In genomic region chr15:42037650-42038049, GRCh38 we compare ENCODE assay signal across 15 cellular contexts. TPM values are rescaled to one million over a fixed set of nuclear protein-coding genes. Genes with fewer than 3 reads are reported as not detected.
DNase-seq lines count a peak whose midpoint lies in the region; ATAC-seq and TF ChIP-seq lines count a peak whose summit lies in the region.
"Had no signal": no experiment of that assay in that cellular context is flagged by ENCODE, and none has a peak within 500 bp of the region (broad histone marks: within the 10 kb centered on the region; RNA-seq: fewer than 3 reads in every experiment).

No MANE protein-coding gene starts in this region.

- no peaks in the 10 kb centered on the region for H3K36me3 ChIP-seq in GM23248 (ENCODE audit: low read depth)
- no peaks in the 10 kb centered on the region for H3K36me3 ChIP-seq in lower lobe of right lung
- H3K36me3 ChIP-seq: brain microvascular endothelial cell, thoracic aorta had no signal

- H3K27ac ChIP-seq in GM23248 = no peak overlapping the region
- H3K27ac ChIP-seq in lower lobe of right lung = peak overlapping the region; percentile 19
- H3K27ac ChIP-seq: brain microvascular endothelial cell, thoracic aorta had no signal

- H3F3A ChIP-seq in GM23248 (ENCODE audit: insufficient read depth) = no peaks in the 10 kb centered on the region

- no peaks in the 10 kb centered on the region for H4K20me1 ChIP-seq in GM23248 (ENCODE audit: insufficient read depth)

- H3K27me3 Mint-ChIP-seq in activated T-cell treated with anti-CD3 and anti-CD28 coated beads, Interleukin-2, amount 50 U/mL, for 24 hours = no peaks in the 10 kb centered on the region

- in situ Hi-C loops in GM23248 (cut with MboI) = no loop called here

- no peaks in the 10 kb centered on the region for H3K36me3 Mint-ChIP-seq in activated T-cell treated with anti-CD3 and anti-CD28 coated beads, Interleukin-2, amount 50 U/mL, for 24 hours (ENCODE audit: low read depth)
- H3K36me3 Mint-ChIP-seq: CD8-positive, alpha-beta T cell had no signal

- no peak for TF ChIP-seq CTCF in lower lobe of right lung (IDR thresholded peaks at IDR 0.05)

- H3K4me1 ChIP-seq in GM23248 (ENCODE audit: insufficient read depth) = no peaks in the 10 kb centered on the region
- H3K4me1 ChIP-seq in lower lobe of right lung = peaks cover 4% of the 10 kb centered on the region

- H3K79me2 ChIP-seq in GM23248 (ENCODE audit: insufficient read depth) = no peaks in the 10 kb centered on the region

- H3K9me2 ChIP-seq in GM23248 (ENCODE audit: insufficient read depth) = no peaks in the 10 kb centered on the region

- ATAC-seq in lower lobe of right lung (peak in 1 of 2 donors; percentile 38), GM21515 (IDR thresholded peaks at IDR 0.05; ENCODE audit: unreplicated experiment) (no peak)
- ATAC-seq: activated CD4-positive, alpha-beta T cell treated with anti-CD3 and anti-CD28 coated beads for 36 hours; CD8-positive, alpha-beta T cell had no signal

- intact Hi-C loops in lower lobe of right lung (cut with DNase I) = no loop called here

- no peak overlapping the region for H3K27ac Mint-ChIP-seq in activated T-cell treated with anti-CD3 and anti-CD28 coated beads, Interleukin-2, amount 50 U/mL, for 24 hours
- H3K27ac Mint-ChIP-seq: activated CD4-positive, alpha-beta T cell treated with anti-CD3 and anti-CD28 coated beads for 36 hours; CD8-positive, alpha-beta T cell had no signal

- H3K9me3 Mint-ChIP-seq in activated T-cell treated with anti-CD3 and anti-CD28 coated beads, Interleukin-2, amount 50 U/mL, for 24 hours = no peaks in the 10 kb centered on the region
- H3K9me3 Mint-ChIP-seq: CD8-positive, alpha-beta T cell had no signal

- no peak overlapping the region for H2AFZ ChIP-seq in GM23248

- H3K4me3 ChIP-seq in GM23248 = no peak overlapping the region
- H3K4me3 ChIP-seq in lower lobe of right lung = no peak overlapping the region
- H3K4me3 ChIP-seq: thoracic aorta had no signal

- DNase-seq in GM23248 (peak; percentile 14), NCI-H2081 (lab: John Stamatoyannopoulos, UW) (peak; percentile 74 to 81), SW480 (ENCODE audit: low spot score) (peak; percentile 65), lower lobe of right lung (peak; percentile 75), amniotic stem cell (lab: John Stamatoyannopoulos, UW) (no peak)
- no peak for DNase-seq in activated T-cell treated with anti-CD3 and anti-CD28 coated beads, Interleukin-2, amount 50 U/mL, for 24 hours
- no peak for DNase-seq in central memory CD4-positive, alpha-beta T cell
- DNase-seq: activated CD4-positive, alpha-beta T cell treated with anti-CD3 and anti-CD28 coated beads for 36 hours; brain microvascular endothelial cell; CD8-positive, alpha-beta T cell; KG1; NCI-H82 had no signal

- WGBS in GM23248 (ENCODE audit: low coverage in 1 of 2, low lambda C conversion rate in 2 of 2, missing lambda C conversion rate in 2 of 2), 2 experiments = 51 to 52% methylated on average over 9 of the region's 9 CpGs

- H3K9ac ChIP-seq in GM23248 = no peak overlapping the region

- H3K9me3 ChIP-seq in GM23248 (ENCODE audit: low read depth) (no peaks in the 10 kb centered on the region), lower lobe of right lung (no peaks in the 10 kb centered on the region)
- H3K9me3 ChIP-seq: thoracic aorta had no signal

- H3K27me3 ChIP-seq in GM23248 (replicated peaks; ENCODE audit: insufficient read depth) (no peaks in the 10 kb centered on the region), lower lobe of right lung (ENCODE audit: low read depth) (no peaks in the 10 kb centered on the region)
- H3K27me3 ChIP-seq: brain microvascular endothelial cell had no signal

- H3K4me1 Mint-ChIP-seq in activated T-cell treated with anti-CD3 and anti-CD28 coated beads, Interleukin-2, amount 50 U/mL, for 24 hours (ENCODE audit: low read depth) = peaks cover 10% of the 10 kb centered on the region

- no peak overlapping the region for H3K4me2 ChIP-seq in GM23248 (ENCODE audit: unreplicated experiment)

- H3K4me3 Mint-ChIP-seq in activated T-cell treated with anti-CD3 and anti-CD28 coated beads, Interleukin-2, amount 50 U/mL, for 24 hours = no peak overlapping the region
- H3K4me3 Mint-ChIP-seq: activated CD4-positive, alpha-beta T cell treated with anti-CD3 and anti-CD28 coated beads for 36 hours; CD8-positive, alpha-beta T cell had no signal

RNA-seq across cellular contexts. Expression of gene PLA2G4E, which starts 16.8 kb away (rescaled TPM):
- total RNA-seq in GM23248 (2014; rRNA removed; shearing (Covaris generic)) = not detected in 2 replicates
- polyA plus RNA-seq in GM23248 (2016; fragmentation: Nextera tagmentation; extraction: Ambion mirVana) = not detected in 2 replicates
- total RNA-seq in lower lobe of right lung = 1.1 TPM
- total RNA-seq: activated CD4-positive, alpha-beta T cell treated with anti-CD3 and anti-CD28 coated beads for 36 hours; CD8-positive, alpha-beta T cell; lung microvascular endothelial cell; thoracic aorta had no signal

RNA-seq across cellular contexts. Expression of gene PLA2G4D, which starts 56.7 kb away (rescaled TPM):
- not detected in 2 replicates for total RNA-seq in GM23248 (2014; rRNA removed; shearing (Covaris generic))
- not detected in 2 replicates for polyA plus RNA-seq in GM23248 (2016; fragmentation: Nextera tagmentation; extraction: Ambion mirVana)
- total RNA-seq in lower lobe of right lung = not detected
- total RNA-seq: activated CD4-positive, alpha-beta T cell treated with anti-CD3 and anti-CD28 coated beads for 36 hours; CD8-positive, alpha-beta T cell; lung microvascular endothelial cell; thoracic aorta had no signal

Comparison
In these comparisons a context has a peak if more than half of its experiments do, and no peak if none do; other contexts are left out.
1. DNase-seq: peak in GM23248 (single experiment), NCI-H2081 (2 of 2), SW480 (single experiment) and lower lobe of right lung (single experiment); none in activated T-cell treated with anti-CD3 and anti-CD28 coated beads, Interleukin-2, amount 50 U/mL, for 24 hours (single experiment), central memory CD4-positive, alpha-beta T cell (single experiment) and amniotic stem cell (single experiment).